Comparison of ENCODE assay signal across 7 cellular contexts in the genomic region with DNA sequence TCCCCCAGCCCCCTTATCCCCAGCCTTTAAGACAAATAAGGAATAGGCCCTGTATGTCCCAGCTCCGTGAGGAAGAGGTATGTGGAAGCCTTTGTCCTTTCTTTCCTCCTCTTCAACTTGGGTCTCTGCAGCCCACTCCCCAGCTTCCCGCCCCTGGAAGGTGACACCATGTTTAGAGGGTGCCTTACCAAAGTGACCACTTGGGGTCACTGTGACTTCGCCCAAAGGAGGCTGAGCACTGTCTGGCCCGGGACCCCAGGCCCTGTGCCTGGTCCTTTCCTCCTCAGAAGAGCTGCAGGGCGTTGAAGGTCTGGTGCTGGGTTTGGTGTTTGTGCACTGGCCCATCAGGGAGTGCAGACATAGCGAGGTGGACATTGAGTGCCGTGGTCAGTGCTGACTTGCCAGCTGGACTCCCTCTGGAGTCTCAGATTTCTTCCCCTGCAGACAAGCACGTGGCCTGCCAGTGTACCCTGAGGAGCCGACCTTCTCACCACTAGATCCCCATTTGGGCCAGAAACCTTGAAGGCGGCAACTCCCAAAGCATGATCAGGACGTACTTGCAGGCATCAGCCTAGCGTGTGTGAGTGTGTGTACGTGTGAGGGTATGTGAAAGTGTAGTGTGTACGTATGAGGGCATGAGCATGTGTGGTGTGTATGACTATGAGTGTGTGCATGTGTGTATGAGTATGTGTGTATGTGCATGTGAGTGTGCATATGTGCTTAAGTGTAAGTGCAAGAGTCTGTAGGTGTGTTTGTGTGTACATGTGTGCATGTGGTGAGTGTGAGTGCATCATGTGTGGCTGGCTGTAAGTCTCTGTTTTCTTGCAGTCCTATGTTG.
DNase-seq lines count a peak whose midpoint lies in the region; ATAC-seq, FAIRE-seq and TF ChIP-seq lines count a peak whose summit lies in the region.

No MANE protein-coding gene starts in this region.

- TF ChIP-seq POLR2A in right lobe of liver (IDR thresholded peaks at IDR 0.05), result no peak

- 41% methylated on average over 8 of the region's 14 CpGs for WGBS in right lobe of liver (ENCODE audit: insufficient coverage, low coverage, low lambda C conversion rate, missing lambda C conversion rate)

- peak; percentile 39 for TF ChIP-seq CTCF in cardiac fibroblast (IDR thresholded peaks at IDR 0.05; ENCODE audit: low read depth, low read length)
- peak; percentile 46 to 67 (median 61) for TF ChIP-seq CTCF in right lobe of liver (IDR thresholded peaks at IDR 0.05)

- no peaks in the 10 kb centered on the region for H3K27me3 ChIP-seq in right lobe of liver

- H3K4me1 ChIP-seq in right lobe of liver, result no peaks in the 10 kb centered on the region

- no peaks in the 10 kb centered on the region for H3K36me3 ChIP-seq in right lobe of liver

- no peak overlapping the region for H3K4me3 ChIP-seq in cardiac fibroblast (replicated peaks in 1 of 2; ENCODE audit: low read depth in 2 of 2, low read length in 2 of 2)
- no peak overlapping the region for H3K4me3 ChIP-seq in right lobe of liver

- no peaks in the 10 kb centered on the region for H3K9me3 ChIP-seq in right lobe of liver

- ATAC-seq in right lobe of liver, result peak; percentile 62 to 68 (median 66)

- H3K27ac ChIP-seq in right lobe of liver, result no peak overlapping the region

- intact Hi-C loops in right lobe of liver (cut with DNase I), result no loop called here

- FAIRE-seq in GM19239 (lab: Jason Lieb, UNC), result no peak

- DNase-seq in DMS114 treated with DMSO at 0.1 percent for 48 hours (lab: John Stamatoyannopoulos, UW; ENCODE audit: unreplicated experiment) (peak; percentile 9), GM19239 (ENCODE audit: insufficient read length, low spot score) (peak; percentile 27), NCI-H460 (ENCODE audit: extremely low read depth, low read depth) (peak; percentile 19), cardiac fibroblast (ENCODE audit: low read depth in 2 of 2) (peak in 1 of 2 donors; percentile 21), right lobe of liver (no peak), 8988T (no peak), NCI-H226 (no peak)

Comparison
In these comparisons a context has a peak if more than half of its experiments do, and no peak if none do; other contexts are left out.
1. DNase-seq: peak in DMS114 treated with DMSO at 0.1 percent for 48 hours (single experiment), GM19239 (single experiment) and NCI-H460 (single experiment); none in right lobe of liver (0 of 3), 8988T (single experiment) and NCI-H226 (single experiment).